Comparison of ENCODE assay signal across 19 cellular contexts in genomic region chr1:38589036-38589435, GRCh38.
A peak's percentile ranks its signal among the peaks of the same experiment; 100 is the strongest.
DNase-seq lines count a peak whose midpoint lies in the region; ATAC-seq and TF ChIP-seq lines count a peak whose summit lies in the region.
"Had no signal": no experiment of that assay in that cellular context is flagged by ENCODE, and none has a peak within 500 bp of the region (broad histone marks: within the 10 kb centered on the region; RNA-seq: fewer than 3 reads in every experiment).

No MANE protein-coding gene starts in this region.

- H3K4me1 ChIP-seq in right atrium auricular region, result no peaks in the 10 kb centered on the region
- H3K4me1 ChIP-seq in upper lobe of right lung, result no peaks in the 10 kb centered on the region
- H3K4me1 ChIP-seq in BE2C, result no peaks in the 10 kb centered on the region
- H3K4me1 ChIP-seq: SJSA1, uterus had no signal

- H3K36me3 ChIP-seq in right atrium auricular region, result no peaks in the 10 kb centered on the region
- no peaks in the 10 kb centered on the region for H3K36me3 ChIP-seq in upper lobe of right lung
- no peaks in the 10 kb centered on the region for H3K36me3 ChIP-seq in BE2C
- H3K36me3 ChIP-seq: neural progenitor cell, SJSA1, uterus had no signal

- H3K9me3 ChIP-seq in right atrium auricular region (peaks cover 0 to 9% of the 10 kb centered on the region in 2 donors), upper lobe of right lung (no peaks in the 10 kb centered on the region), BE2C (no peaks in the 10 kb centered on the region)
- H3K9me3 ChIP-seq: SJSA1, uterus had no signal

- ATAC-seq in Right ventricle myocardium inferior (peak; percentile 64), left cardiac atrium (peak; percentile 41 to 94), upper lobe of right lung (peak; percentile 28), GM19035 (IDR thresholded peaks at IDR 0.05; ENCODE audit: unreplicated experiment) (no peak)
- ATAC-seq: HCT116 had no signal

- intact Hi-C loops in Right ventricle myocardium inferior (cut with DNase I), result loop anchor here (10.0 kb wide), 1 partner anchor 544 kb away; the partner anchor contains the start of gene POU3F1
- intact Hi-C loops in left cardiac atrium (cut with DNase I), result no loop called here
- intact Hi-C loops in upper lobe of right lung (cut with DNase I), result no loop called here

- TF ChIP-seq CTCF in right atrium auricular region (IDR thresholded peaks at IDR 0.05) (no peak), upper lobe of right lung (IDR thresholded peaks at IDR 0.05) (no peak), BE2C (IDR thresholded peaks at IDR 0.05; ENCODE audit: low read depth, low read length) (no peak)

- no peak for DNase-seq in Right ventricle myocardium inferior (ENCODE audit: missing footprints)
- no peak for DNase-seq in right atrium auricular region (ENCODE audit: low spot score)
- peak; percentile 69 for DNase-seq in astrocyte of the hippocampus (ENCODE audit: low read depth, low spot score)
- peak; percentile 56 for DNase-seq in left cardiac atrium
- no peak for DNase-seq in upper lobe of right lung
- DNase-seq in BE2C, result no peak
- no peak for DNase-seq in NCI-H2029 treated with DMSO at 0.1 percent for 48 hours (lab: John Stamatoyannopoulos, UW)
- DNase-seq: activated CD4-positive, CD25-positive, alpha-beta regulatory T cell; activated gamma-delta T cell; anterior cingulate cortex; CD4-positive, alpha-beta T cell; DMS79 treated with DMSO at 0.1 percent for 48 hours; Kasumi-1; NCI-H1436 treated with DMSO at 0.1 percent for 48 hours had no signal

- H3K27me3 ChIP-seq in right atrium auricular region (no peaks in the 10 kb centered on the region), upper lobe of right lung (no peaks in the 10 kb centered on the region), BE2C (no peaks in the 10 kb centered on the region)
- H3K27me3 ChIP-seq: neural progenitor cell, SJSA1, uterus had no signal

- no peak overlapping the region for H3K4me3 ChIP-seq in right atrium auricular region
- no peak overlapping the region for H3K4me3 ChIP-seq in upper lobe of right lung
- H3K4me3 ChIP-seq in BE2C (ENCODE audit: low read depth, low read length), result no peak overlapping the region
- H3K4me3 ChIP-seq: neural progenitor cell, SJSA1, uterus had no signal

- H3K27ac ChIP-seq in right atrium auricular region, result no peak overlapping the region
- H3K27ac ChIP-seq in upper lobe of right lung, result no peak overlapping the region
- H3K27ac ChIP-seq: neural progenitor cell, SJSA1, uterus had no signal

Comparison
In these comparisons a context has a peak if more than half of its experiments do, and no peak if none do; other contexts are left out.
1. DNase-seq: peak in astrocyte of the hippocampus (single experiment) and left cardiac atrium (single experiment); none in Right ventricle myocardium inferior (single experiment), right atrium auricular region (single experiment), upper lobe of right lung (single experiment), BE2C (single experiment) and NCI-H2029 treated with DMSO at 0.1 percent for 48 hours (single experiment).